In genomic region chr16:3182608-3183444, GRCh38 we compare ENCODE assay signal across 7 cellular contexts.
DNase-seq lines count a peak whose midpoint lies in the region; ATAC-seq and TF ChIP-seq lines count a peak whose summit lies in the region.

No MANE protein-coding gene starts in this region.

- H3K27ac ChIP-seq in iPS DF 6.9 (ENCODE audit: low read length), result no peak overlapping the region

- H3K27me3 ChIP-seq in adipocyte (replicated peaks; ENCODE audit: control insufficient read depth, insufficient read depth, low read length) (peaks cover 33% of the 10 kb centered on the region), iPS DF 6.9 (ENCODE audit: control insufficient read depth, insufficient read depth, low read length) (no peaks in the 10 kb centered on the region)

- DNase-seq in NCI-H524 treated with DMSO at 0.1 percent for 48 hours (lab: John Stamatoyannopoulos, UW) (peak; percentile 10), adipocyte (ENCODE audit: low read depth) (peak; percentile 63), iPS DF 6.9 (ENCODE audit: low read depth, low spot score) (no peak), NCI-H187 (lab: John Stamatoyannopoulos, UW) (no peak)
- DNase-seq in stimulated activated CD4-positive, alpha-beta T cell treated with anti-CD3 and anti-CD28 coated beads, Interleukin-2, amount 100 ng/mL, for 48 hours, result peak; percentile 74 to 80

- no peaks in the 10 kb centered on the region for H3K36me3 ChIP-seq in adipocyte (ENCODE audit: control insufficient read depth, insufficient read depth, low read length, severe bottlenecking)
- no peaks in the 10 kb centered on the region for H3K36me3 ChIP-seq in iPS DF 6.9 (ENCODE audit: control insufficient read depth, insufficient read depth, low read length)

- ATAC-seq in HG03439 (IDR thresholded peaks at IDR 0.05; ENCODE audit: unreplicated experiment), result no peak

- H3K9ac ChIP-seq in adipocyte (ENCODE audit: low read length), result peak overlapping the region; percentile 20

- no CpG with 5 or more reads among the region's 72 CpGs for WGBS in iPS DF 6.9 (ENCODE audit: insufficient coverage, insufficient read length)

- peak overlapping the region; percentile 77 for H3K4me3 ChIP-seq in adipocyte (ENCODE audit: low read length)
- H3K4me3 ChIP-seq in iPS DF 6.9 (ENCODE audit: low read length), result peak overlapping the region; percentile 85

- H3K9me3 ChIP-seq in adipocyte (ENCODE audit: control insufficient read depth, low read length) (no peaks in the 10 kb centered on the region), iPS DF 6.9 (ENCODE audit: control insufficient read depth, insufficient read depth, low read length) (no peaks in the 10 kb centered on the region)

- H3K4me1 ChIP-seq in adipocyte (ENCODE audit: control insufficient read depth, insufficient read depth, low read length), result peaks cover 12% of the 10 kb centered on the region
- no peaks in the 10 kb centered on the region for H3K4me1 ChIP-seq in iPS DF 6.9 (ENCODE audit: control insufficient read depth, insufficient read depth, low read length)

- TF ChIP-seq CTCF in GM12872 (IDR thresholded peaks at IDR 0.05; ENCODE audit: insufficient read depth, low read depth, low read length), result peak; percentile 53; the same call in 2 of the 3 replicates

Comparison
In these comparisons a context has a peak if more than half of its experiments do, and no peak if none do; other contexts are left out.
1. DNase-seq: peak in NCI-H524 treated with DMSO at 0.1 percent for 48 hours (single experiment), adipocyte (single experiment) and stimulated activated CD4-positive, alpha-beta T cell treated with anti-CD3 and anti-CD28 coated beads, Interleukin-2, amount 100 ng/mL, for 48 hours (2 of 2); none in iPS DF 6.9 (single experiment) and NCI-H187 (0 of 2).